In genomic region chr16:84607061-84607460, GRCh38 we compare ENCODE assay signal across 16 cellular contexts. TPM values are rescaled to one million over a fixed set of nuclear protein-coding genes. Genes with fewer than 3 reads are reported as not detected.
A peak's percentile ranks its signal among the peaks of the same experiment; 100 is the strongest.
DNase-seq lines count a peak whose midpoint lies in the region; ATAC-seq, FAIRE-seq and TF ChIP-seq lines count a peak whose summit lies in the region.
"Had no signal": no experiment of that assay in that cellular context is flagged by ENCODE, and none has a peak within 500 bp of the region (broad histone marks: within the 10 kb centered on the region; RNA-seq: fewer than 3 reads in every experiment).

No MANE protein-coding gene starts in this region.

- peak overlapping the region; percentile 80 for H3K27ac Mint-ChIP-seq in activated T-helper 1 cell treated with anti-CD3 and anti-CD28 coated beads, Interleukin-12 subunit alpha, Interleukin-12 subunit beta, Interleukin-2, Interleukin-4 antibody, amounts not matched to agents 30 ng/mL and 10 ng/mL and 1 ng/mL, durations not matched to agents 14 hours and 24 hours and 36 hours
- peak overlapping the region; percentile 69 to 96 (median 94) for H3K27ac Mint-ChIP-seq in naive thymus-derived CD4-positive, alpha-beta T cell

- H3K9ac ChIP-seq in HepG2 (ENCODE audit: insufficient read depth, low read depth, low read length): no peak overlapping the region

- TF ChIP-seq POLR2A in right lobe of liver (IDR thresholded peaks at IDR 0.05) (no peak), HepG2 (IDR thresholded peaks at IDR 0.05; ENCODE audit: insufficient read depth in 1 of 2, low read depth in 2 of 2, low read length in 2 of 2) (no peak)

- in situ Hi-C loops in HepG2 (cut with HindIII; ENCODE audit: extremely low pct_ligation_motif_present, low pct_unique_long_range_greater_than_20kb): no loop called here

- no peak for ATAC-seq in right lobe of liver
- no peak for ATAC-seq in HepG2
- ATAC-seq in naive thymus-derived CD4-positive, alpha-beta T cell: no peak
- no peak for ATAC-seq in Right ventricle myocardium superior (ENCODE audit: poor library complexity)
- ATAC-seq in GM19035 (IDR thresholded peaks at IDR 0.05; ENCODE audit: unreplicated experiment): no peak

- H3K4me1 ChIP-seq in right lobe of liver (no peaks in the 10 kb centered on the region), HepG2 (ENCODE audit: insufficient read depth, low read length) (peaks cover 19% of the 10 kb centered on the region)
- peaks cover 86 to 93% of the 10 kb centered on the region in 2 donors for H3K4me1 ChIP-seq in naive thymus-derived CD4-positive, alpha-beta T cell (ENCODE audit: control insufficient read depth in 2 of 2, insufficient read depth in 2 of 2, low read length in 2 of 2)

- no peak for TF ChIP-seq RAD21 in HepG2 (CRISPR knock-in tag; IDR thresholded peaks at IDR 0.05)

- H4K20me1 ChIP-seq in HepG2 (ENCODE audit: insufficient read depth, low read length): no peaks in the 10 kb centered on the region

- DNase-seq in right lobe of liver (no peak), HepG2 (ENCODE audit: low spot score) (no peak), putamen (ENCODE audit: low spot score) (no peak), Right ventricle myocardium superior (no peak)
- DNase-seq in activated T-helper 1 cell treated with anti-CD3 and anti-CD28 coated beads, Interleukin-12 subunit alpha, Interleukin-12 subunit beta, Interleukin-2, Interleukin-4 antibody, amounts not matched to agents 30 ng/mL and 10 ng/mL and 1 ng/mL, durations not matched to agents 14 hours and 24 hours and 36 hours (ENCODE audit: low spot score): no peak
- DNase-seq in naive thymus-derived CD4-positive, alpha-beta T cell: no peak
- DNase-seq in stimulated activated CD4-positive, alpha-beta T cell treated with anti-CD3 and anti-CD28 coated beads, Interleukin-1b, Interleukin-23, amount 100 ng/mL, for 48 hours: no peak
- DNase-seq: activated CD4-positive, CD25-positive, alpha-beta regulatory T cell treated with anti-CD3 and anti-CD28 coated beads, Interleukin-2, amount 50 U/mL, for 72 hours; GOT3; left colon; NCI-H146; NCI-H446 treated with DMSO at 0.1 percent for 48 hours; SW 1271 had no signal

- H3K36me3 Mint-ChIP-seq in activated T-helper 1 cell treated with anti-CD3 and anti-CD28 coated beads, Interleukin-12 subunit alpha, Interleukin-12 subunit beta, Interleukin-2, Interleukin-4 antibody, amounts not matched to agents 30 ng/mL and 10 ng/mL and 1 ng/mL, durations not matched to agents 14 hours and 24 hours and 36 hours (ENCODE audit: low read depth): peaks cover 64% of the 10 kb centered on the region
- H3K36me3 Mint-ChIP-seq in naive thymus-derived CD4-positive, alpha-beta T cell: peaks cover 4 to 72% (median 11%) of the 10 kb centered on the region in 5 donors

- peak overlapping the region in 2 of 3 donors; percentile 9 to 13 for H3K27ac ChIP-seq in right lobe of liver
- H3K27ac ChIP-seq in HepG2 (ENCODE audit: extremely low read length, insufficient read depth, low read length): no peak overlapping the region
- H3K27ac ChIP-seq in naive thymus-derived CD4-positive, alpha-beta T cell (ENCODE audit: low read depth, low read length): peak overlapping the region; percentile 54
- H3K27ac ChIP-seq: esophagus muscularis mucosa had no signal

- H3K9me3 ChIP-seq in right lobe of liver: no peaks in the 10 kb centered on the region
- 0 out of 2 replicates have a peak, but pooled peaks cover 5% of the 10 kb centered on the region for H3K9me3 ChIP-seq in HepG2 (ENCODE audit: low read length)
- no peaks in the 10 kb centered on the region for H3K9me3 ChIP-seq in naive thymus-derived CD4-positive, alpha-beta T cell (ENCODE audit: control insufficient read depth in 2 of 3, low read length in 3 of 3)
- H3K9me3 ChIP-seq: esophagus muscularis mucosa had no signal

- 100% methylated on average over 4 of the region's 13 CpGs for WGBS in right lobe of liver (ENCODE audit: insufficient coverage, low coverage, low lambda C conversion rate, missing lambda C conversion rate)
- WGBS in HepG2 (ENCODE audit: low lambda C conversion rate): 93% methylated on average over 13 of the region's 13 CpGs

- POLR2A ChIA-PET in HepG2 (lab: Yijun Ruan, JAX): no interaction called here
- POLR2A ChIA-PET in naive thymus-derived CD4-positive, alpha-beta T cell (lab: Charles Lee): interaction anchor here (0.9 to 4.4 kb wide), 7 partner anchors 8 to 101 kb away, joined by 3 to 32 read pairs (median 6); no protein-coding TSS in a partner anchor

- no peak overlapping the region for H3K4me2 ChIP-seq in HepG2 (ENCODE audit: low read depth, low read length)
- H3K4me2 ChIP-seq: smooth muscle cell had no signal

- CTCF ChIA-PET in HepG2 (lab: Yijun Ruan, JAX; ENCODE audit: low intra/inter-chr PET ratio, low total read pairs): no interaction called here
- CTCF ChIA-PET in naive thymus-derived CD4-positive, alpha-beta T cell (lab: Charles Lee): interaction anchor here (1.6 to 1.7 kb wide), 2 partner anchors 16 to 96 kb away, joined by 4 read pairs; no protein-coding TSS in a partner anchor

- no TSS peak for BruUV-seq in HepG2 (replicated peaks; lab: Mats Ljungman, UMichigan)

- H3K9me3 Mint-ChIP-seq in activated T-helper 1 cell treated with anti-CD3 and anti-CD28 coated beads, Interleukin-12 subunit alpha, Interleukin-12 subunit beta, Interleukin-2, Interleukin-4 antibody, amounts not matched to agents 30 ng/mL and 10 ng/mL and 1 ng/mL, durations not matched to agents 14 hours and 24 hours and 36 hours: no peaks in the 10 kb centered on the region
- H3K9me3 Mint-ChIP-seq in naive thymus-derived CD4-positive, alpha-beta T cell: peaks cover 0 to 6% (median 0%) of the 10 kb centered on the region in 11 donors

- H3K27me3 ChIP-seq in right lobe of liver (no peaks in the 10 kb centered on the region), HepG2 (ENCODE audit: control insufficient read depth in 1 of 2, insufficient read depth in 2 of 2, low read length in 2 of 2) (no peaks in the 10 kb centered on the region)
- no peaks in the 10 kb centered on the region for H3K27me3 ChIP-seq in naive thymus-derived CD4-positive, alpha-beta T cell (ENCODE audit: control insufficient read depth in 2 of 2, insufficient read depth in 2 of 2, low read length in 2 of 2)
- H3K27me3 ChIP-seq: esophagus muscularis mucosa had no signal

- no peaks in the 10 kb centered on the region for H3K79me2 ChIP-seq in HepG2 (ENCODE audit: insufficient read depth, low read length)

- no peak for TF ChIP-seq EP300 in HepG2 (IDR thresholded peaks at IDR 0.05; ENCODE audit: low read depth in 2 of 2, low read length in 2 of 2)
- TF ChIP-seq EP300 in HepG2 (CRISPR knock-in tag; IDR thresholded peaks at IDR 0.05; ENCODE audit: borderline replicate concordance): no peak

- TF ChIP-seq CTCF in right lobe of liver (IDR thresholded peaks at IDR 0.05) (no peak), HepG2 (CRISPR knock-in tag; IDR thresholded peaks at IDR 0.05) (no peak)

- no peak for FAIRE-seq in HepG2 (lab: Jason Lieb, UNC)

- H3K4me3 Mint-ChIP-seq in activated T-helper 1 cell treated with anti-CD3 and anti-CD28 coated beads, Interleukin-12 subunit alpha, Interleukin-12 subunit beta, Interleukin-2, Interleukin-4 antibody, amounts not matched to agents 30 ng/mL and 10 ng/mL and 1 ng/mL, durations not matched to agents 14 hours and 24 hours and 36 hours: peak overlapping the region; percentile 75
- H3K4me3 Mint-ChIP-seq in naive thymus-derived CD4-positive, alpha-beta T cell: peak overlapping the region; percentile 50 to 89 (median 74)

- intact Hi-C loops in right lobe of liver (cut with DNase I): no loop called here
- intact Hi-C loops in HepG2 (cut with micrococcal nuclease; ENCODE audit: unreplicated experiment): no loop called here
- intact Hi-C loops in activated T-helper 1 cell treated with anti-CD3 and anti-CD28 coated beads, Interleukin-12 subunit alpha, Interleukin-12 subunit beta, Interleukin-2, Interleukin-4 antibody, amounts not matched to agents 30 ng/mL and 10 ng/mL and 1 ng/mL, durations not matched to agents 14 hours and 24 hours and 36 hours (cut with micrococcal nuclease): no loop called here
- intact Hi-C loops in naive thymus-derived CD4-positive, alpha-beta T cell (cut with micrococcal nuclease): no loop called here
- intact Hi-C loops in Right ventricle myocardium superior (cut with DNase I): no loop called here

- H3K36me3 ChIP-seq in right lobe of liver: no peaks in the 10 kb centered on the region
- H3K36me3 ChIP-seq in HepG2 (replicated peaks in 1 of 2; ENCODE audit: control insufficient read depth in 1 of 2, insufficient read depth in 2 of 2, low read length in 2 of 2): no peaks in the 10 kb centered on the region
- peaks cover 0 to 5% (median 4%) of the 10 kb centered on the region in 3 experiments for H3K36me3 ChIP-seq in naive thymus-derived CD4-positive, alpha-beta T cell (ENCODE audit: control insufficient read depth in 2 of 3, insufficient read depth in 3 of 3, low read length in 3 of 3)
- H3K36me3 ChIP-seq: esophagus muscularis mucosa had no signal

- peaks cover 89% of the 10 kb centered on the region for H3K4me1 Mint-ChIP-seq in activated T-helper 1 cell treated with anti-CD3 and anti-CD28 coated beads, Interleukin-12 subunit alpha, Interleukin-12 subunit beta, Interleukin-2, Interleukin-4 antibody, amounts not matched to agents 30 ng/mL and 10 ng/mL and 1 ng/mL, durations not matched to agents 14 hours and 24 hours and 36 hours (ENCODE audit: low read depth)
- peaks cover 67 to 97% (median 94%) of the 10 kb centered on the region in 7 donors for H3K4me1 Mint-ChIP-seq in naive thymus-derived CD4-positive, alpha-beta T cell

- H3K4me3 ChIP-seq in right lobe of liver: no peak overlapping the region
- no peak overlapping the region for H3K4me3 ChIP-seq in HepG2 (replicated peaks in 1 of 3; ENCODE audit: insufficient read depth in 1 of 3, low read depth in 2 of 3, low read length in 3 of 3)
- no peak overlapping the region for H3K4me3 ChIP-seq in naive thymus-derived CD4-positive, alpha-beta T cell (ENCODE audit: low read length)
- H3K4me3 ChIP-seq: esophagus muscularis mucosa, smooth muscle cell had no signal

- H3K27me3 Mint-ChIP-seq in activated T-helper 1 cell treated with anti-CD3 and anti-CD28 coated beads, Interleukin-12 subunit alpha, Interleukin-12 subunit beta, Interleukin-2, Interleukin-4 antibody, amounts not matched to agents 30 ng/mL and 10 ng/mL and 1 ng/mL, durations not matched to agents 14 hours and 24 hours and 36 hours (ENCODE audit: insufficient read depth): no peaks in the 10 kb centered on the region
- H3K27me3 Mint-ChIP-seq in naive thymus-derived CD4-positive, alpha-beta T cell: no peaks in the 10 kb centered on the region

- H2AFZ ChIP-seq in HepG2 (ENCODE audit: low read length): no peak overlapping the region

RNA-seq across cellular contexts. Expression of gene COTL1, which starts 10.8 kb away (rescaled TPM):
- total RNA-seq in right lobe of liver (10 to 100 TPM; 12.4 to 51.0 (median 18.6) TPM), HepG2 (2016; rRNA removed; fragmentation: Illumina TruSeq; extraction: Trizol) (8.6 and 8.7 TPM in 2 replicates), Right ventricle myocardium superior (14.4 TPM)
- 5.8 and 8.7 TPM in 2 replicates for total RNA-seq in HepG2 (2016; cell fraction: cytosol; rRNA removed; fragmentation: Illumina TruSeq; extraction: Trizol; ENCODE audit: low read depth)
- total RNA-seq in HepG2 (2016; cell fraction: insoluble cytoplasmic fraction; rRNA removed; fragmentation: Illumina TruSeq; extraction: Trizol): 7.3 and 9.2 TPM in 2 replicates
- 14.0 and 18.2 TPM in 2 replicates for total RNA-seq in HepG2 (2016; cell fraction: membrane; rRNA removed; fragmentation: Illumina TruSeq; extraction: Trizol)
- 3.7 and 4.3 TPM in 2 replicates for total RNA-seq in HepG2 (2016; cell fraction: nucleus; rRNA removed; fragmentation: Illumina TruSeq; extraction: Trizol)
- 9.7 and 16.9 TPM in 2 replicates for polyA plus RNA-seq in HepG2 (2011; rRNA removed)
- polyA plus RNA-seq in HepG2 (2011; cell fraction: cytosol; rRNA removed): 8.5 and 16.0 TPM in 2 replicates
- polyA plus RNA-seq in HepG2 (2011; cell fraction: nucleus; rRNA removed): 5.1 and 7.3 TPM in 2 replicates
- 8.5 and 17.2 TPM in 2 replicates for polyA plus RNA-seq in HepG2 (2012)
- 15.3 and 18.5 TPM in 2 replicates for polyA plus RNA-seq in HepG2 (2016; cell fraction: cytosol; fragmentation: Illumina TruSeq; extraction: Trizol; ENCODE audit: low read depth)
- polyA plus RNA-seq in HepG2 (2016; cell fraction: insoluble cytoplasmic fraction; fragmentation: Illumina TruSeq; extraction: Trizol; ENCODE audit: low read depth): 17.5 and 21.2 TPM in 2 replicates
- polyA plus RNA-seq in HepG2 (2016; cell fraction: membrane; fragmentation: Illumina TruSeq; extraction: Trizol; ENCODE audit: low read depth): 23.1 and 28.6 TPM in 2 replicates
- polyA plus RNA-seq in HepG2 (2016; cell fraction: nucleus; fragmentation: Illumina TruSeq; extraction: Trizol; ENCODE audit: insufficient read depth, low read depth): 10.8 and 11.4 TPM in 2 replicates
- polyA minus RNA-seq in HepG2 (2011; rRNA and poly(A)+ RNA removed; ENCODE audit: low replicate concordance): 13.8 and 51.4 TPM in 2 replicates
- polyA minus RNA-seq in HepG2 (2011; cell fraction: cytosol; rRNA and poly(A)+ RNA removed): 3.7 and 9.1 TPM in 2 replicates
- 3.7 and 4.8 TPM in 2 replicates for polyA minus RNA-seq in HepG2 (2011; cell fraction: nucleus; rRNA and poly(A)+ RNA removed)
- total RNA-seq in activated T-helper 1 cell treated with anti-CD3 and anti-CD28 coated beads, Interleukin-12 subunit alpha, Interleukin-12 subunit beta, Interleukin-2, Interleukin-4 antibody, amounts not matched to agents 30 ng/mL and 10 ng/mL and 1 ng/mL, durations not matched to agents 14 hours and 24 hours and 36 hours: 531 and 535 TPM in 2 replicates
- 100 to 1,000 TPM in 3 of 5 experiments, 10 to 100 TPM in 2; 84.2 to 704 (median 172) TPM for total RNA-seq in naive thymus-derived CD4-positive, alpha-beta T cell
- polyA plus RNA-seq in naive thymus-derived CD4-positive, alpha-beta T cell: 100 to 1,000 TPM; 268 to 344 TPM

RNA-seq across cellular contexts. Expression of gene KLHL36, which starts 41.2 kb away (rescaled TPM):
- 10 to 100 TPM; 20.1 to 31.3 (median 21.9) TPM for total RNA-seq in right lobe of liver
- total RNA-seq in HepG2 (2016; rRNA removed; fragmentation: Illumina TruSeq; extraction: Trizol): 23.6 and 24.3 TPM in 2 replicates
- total RNA-seq in HepG2 (2016; cell fraction: cytosol; rRNA removed; fragmentation: Illumina TruSeq; extraction: Trizol; ENCODE audit: low read depth): 5.2 and 5.7 TPM in 2 replicates
- total RNA-seq in HepG2 (2016; cell fraction: insoluble cytoplasmic fraction; rRNA removed; fragmentation: Illumina TruSeq; extraction: Trizol): 19.7 and 25.5 TPM in 2 replicates
- 13.6 and 13.8 TPM in 2 replicates for total RNA-seq in HepG2 (2016; cell fraction: membrane; rRNA removed; fragmentation: Illumina TruSeq; extraction: Trizol)
- total RNA-seq in HepG2 (2016; cell fraction: nucleus; rRNA removed; fragmentation: Illumina TruSeq; extraction: Trizol): 19.3 and 23.7 TPM in 2 replicates
- 26.0 and 34.9 TPM in 2 replicates for polyA plus RNA-seq in HepG2 (2011; rRNA removed)
- 19.5 and 24.5 TPM in 2 replicates for polyA plus RNA-seq in HepG2 (2011; cell fraction: cytosol; rRNA removed)
- 101 and 113 TPM in 2 replicates for polyA plus RNA-seq in HepG2 (2011; cell fraction: nucleus; rRNA removed)
- polyA plus RNA-seq in HepG2 (2012): 13.5 and 16.7 TPM in 2 replicates
- polyA plus RNA-seq in HepG2 (2016; cell fraction: cytosol; fragmentation: Illumina TruSeq; extraction: Trizol; ENCODE audit: low read depth): 3.3 and 4.5 TPM in 2 replicates
- polyA plus RNA-seq in HepG2 (2016; cell fraction: insoluble cytoplasmic fraction; fragmentation: Illumina TruSeq; extraction: Trizol; ENCODE audit: low read depth): 12.0 and 13.5 TPM in 2 replicates
- 5.3 and 6.0 TPM in 2 replicates for polyA plus RNA-seq in HepG2 (2016; cell fraction: membrane; fragmentation: Illumina TruSeq; extraction: Trizol; ENCODE audit: low read depth)
- polyA plus RNA-seq in HepG2 (2016; cell fraction: nucleus; fragmentation: Illumina TruSeq; extraction: Trizol; ENCODE audit: insufficient read depth, low read depth): 30.5 and 31.5 TPM in 2 replicates
- polyA minus RNA-seq in HepG2 (2011; rRNA and poly(A)+ RNA removed; ENCODE audit: low replicate concordance): 18.8 and 92.4 TPM in 2 replicates
- 32.9 and 39.6 TPM in 2 replicates for polyA minus RNA-seq in HepG2 (2011; cell fraction: cytosol; rRNA and poly(A)+ RNA removed)
- polyA minus RNA-seq in HepG2 (2011; cell fraction: nucleus; rRNA and poly(A)+ RNA removed): 40.4 and 48.1 TPM in 2 replicates
- total RNA-seq in activated T-helper 1 cell treated with anti-CD3 and anti-CD28 coated beads, Interleukin-12 subunit alpha, Interleukin-12 subunit beta, Interleukin-2, Interleukin-4 antibody, amounts not matched to agents 30 ng/mL and 10 ng/mL and 1 ng/mL, durations not matched to agents 14 hours and 24 hours and 36 hours: 39.3 and 42.6 TPM in 2 replicates
- 100 to 1,000 TPM in 2 of 5 experiments, 10 to 100 TPM in 3; 51.8 to 161 (median 97.8) TPM for total RNA-seq in naive thymus-derived CD4-positive, alpha-beta T cell
- polyA plus RNA-seq in naive thymus-derived CD4-positive, alpha-beta T cell: 10 to 100 TPM; 45.8 to 73.7 TPM
- total RNA-seq in Right ventricle myocardium superior: 66.1 TPM
